ENCODE assay signal across 17 cellular contexts in genomic region chr3:173711619-173712018, GRCh38.
DNase-seq lines count a peak whose midpoint lies in the region; ATAC-seq, FAIRE-seq and TF ChIP-seq lines count a peak whose summit lies in the region.
"Had no signal": no experiment of that assay in that cellular context is flagged by ENCODE, and none has a peak within 500 bp of the region (broad histone marks: within the 10 kb centered on the region; RNA-seq: fewer than 3 reads in every experiment).

No MANE protein-coding gene starts in this region.

- no peak overlapping the region for H2AFZ ChIP-seq in Karpas-422 (ENCODE audit: low read length)

- no peak overlapping the region for H3K9ac ChIP-seq in endocrine pancreas (ENCODE audit: control insufficient read depth, insufficient read depth, low read length)
- H3K9ac ChIP-seq in Karpas-422 (ENCODE audit: low read length): no peak overlapping the region

- peak; percentile 44 for DNase-seq in DMS153 treated with DMSO at 0.1 percent for 48 hours (lab: John Stamatoyannopoulos, UW; ENCODE audit: unreplicated experiment)
- DNase-seq in NCI-H146 treated with DMSO at 0.1 percent for 48 hours (lab: John Stamatoyannopoulos, UW; ENCODE audit: unreplicated experiment): peak; percentile 93
- peak in 5 of 6 donors; percentile 17 to 51 (median 20) for DNase-seq in pancreas
- DNase-seq in sigmoid colon: no peak
- no peak for DNase-seq in Karpas-422
- DNase-seq: activated T-cell treated with anti-CD3 and anti-CD28 coated beads, Interleukin-2, amount 50 U/mL, for 72 hours; anterior cingulate cortex; CD4-positive, CD25-positive, alpha-beta regulatory T cell; effector CD8-positive, alpha-beta T cell; KBM-7; NCI-H2081 treated with DMSO at 0.1 percent for 48 hours; SW 1271 had no signal

- no peaks in the 10 kb centered on the region for H3K27me3 ChIP-seq in endocrine pancreas (ENCODE audit: control insufficient read depth, insufficient read depth, low read length)
- no peaks in the 10 kb centered on the region for H3K27me3 ChIP-seq in pancreas
- H3K27me3 ChIP-seq in sigmoid colon: no peaks in the 10 kb centered on the region
- H3K27me3 ChIP-seq in Karpas-422 (ENCODE audit: low read length): no peaks in the 10 kb centered on the region

- no peaks in the 10 kb centered on the region for H3K9me3 ChIP-seq in endocrine pancreas (ENCODE audit: control insufficient read depth, low read length)
- no peaks in the 10 kb centered on the region for H3K9me3 ChIP-seq in pancreas
- no peaks in the 10 kb centered on the region for H3K9me3 ChIP-seq in sigmoid colon
- peaks cover 14% of the 10 kb centered on the region for H3K9me3 ChIP-seq in Karpas-422 (ENCODE audit: low read length)

- no peak for TF ChIP-seq CTCF in pancreas (IDR thresholded peaks at IDR 0.05)
- no peak for TF ChIP-seq CTCF in sigmoid colon (IDR thresholded peaks at IDR 0.05)

- H3K9me2 ChIP-seq in Karpas-422 (replicated peaks; ENCODE audit: insufficient read depth, low read length): no peaks in the 10 kb centered on the region

- WGBS in pancreas, 2 donors: 14 to 16% methylated on average over 5 of the region's 5 CpGs
- WGBS in sigmoid colon, 2 donors: 28 to 62% methylated on average over 5 of the region's 5 CpGs

- no peaks in the 10 kb centered on the region for H4K20me1 ChIP-seq in Karpas-422 (ENCODE audit: insufficient read depth, low read depth, low read length)

- no peak for TF ChIP-seq POLR2A in sigmoid colon (IDR thresholded peaks at IDR 0.05)

- FAIRE-seq in pancreas (lab: Jason Lieb, UNC): no peak
- FAIRE-seq: frontal cortex, G401.6 had no signal

- H3K79me2 ChIP-seq in Karpas-422 (ENCODE audit: low read length): no peaks in the 10 kb centered on the region

- no peak overlapping the region for H3K4me2 ChIP-seq in Karpas-422 (ENCODE audit: low read depth, low read length, poor library complexity, severe bottlenecking)

- no peak for TF ChIP-seq EP300 in sigmoid colon (IDR thresholded peaks at IDR 0.05)

- intact Hi-C loops in pancreas (cut with DNase I) (no loop called here), sigmoid colon (cut with DNase I) (no loop called here)

- H3K4me1 ChIP-seq in endocrine pancreas (ENCODE audit: control insufficient read depth, insufficient read depth, low read length) (peaks cover 8% of the 10 kb centered on the region), pancreas (peaks cover 3 to 12% (median 3%) of the 10 kb centered on the region in 3 donors), sigmoid colon (no peaks in the 10 kb centered on the region), Karpas-422 (ENCODE audit: low read length) (no peaks in the 10 kb centered on the region)

- ATAC-seq in pancreas (peak; percentile 94 to 98 (median 97)), HG03108 (IDR thresholded peaks at IDR 0.05; ENCODE audit: unreplicated experiment) (no peak)
- ATAC-seq: activated T-cell treated with anti-CD3 and anti-CD28 coated beads, Interleukin-2, amount 50 U/mL, for 72 hours; sciatic nerve had no signal

- H3K36me3 ChIP-seq in endocrine pancreas (ENCODE audit: control insufficient read depth, insufficient read depth, low read length): no peaks in the 10 kb centered on the region
- no peaks in the 10 kb centered on the region for H3K36me3 ChIP-seq in pancreas
- H3K36me3 ChIP-seq in sigmoid colon: no peaks in the 10 kb centered on the region
- H3K36me3 ChIP-seq in Karpas-422 (ENCODE audit: insufficient read depth, low read length): no peaks in the 10 kb centered on the region

- peak overlapping the region; percentile 59 for H3K4me3 ChIP-seq in endocrine pancreas (ENCODE audit: control insufficient read depth, insufficient read depth, low read length)
- no peak overlapping the region for H3K4me3 ChIP-seq in pancreas
- no peak overlapping the region for H3K4me3 ChIP-seq in sigmoid colon
- H3K4me3 ChIP-seq in Karpas-422 (ENCODE audit: low read length): no peak overlapping the region

- peak overlapping the region in 2 of 4 donors; percentile 20 to 45 for H3K27ac ChIP-seq in pancreas
- no peak overlapping the region for H3K27ac ChIP-seq in sigmoid colon
- H3K27ac ChIP-seq in Karpas-422 (ENCODE audit: low read length): no peak overlapping the region

Comparison
In these comparisons a context has a peak if more than half of its experiments do, and no peak if none do; other contexts are left out.
1. DNase-seq: peak in DMS153 treated with DMSO at 0.1 percent for 48 hours (single experiment), NCI-H146 treated with DMSO at 0.1 percent for 48 hours (single experiment) and pancreas (5 of 6); none in sigmoid colon (single experiment) and Karpas-422 (single experiment).